Comparison of ENCODE assay signal across 8 cellular contexts in genomic region chr19:41928221-41928683, GRCh38. TPM values are rescaled to one million over a fixed set of nuclear protein-coding genes. Genes with fewer than 3 reads are reported as not detected.
DNase-seq lines count a peak whose midpoint lies in the region; ATAC-seq and TF ChIP-seq lines count a peak whose summit lies in the region.

ERFL (minus strand) TSS chr19:41928449; CDS start chr19:41912919, 15,530 bp downstream.

- peak within 1 kb of the TSS; percentile 80 for H3K4me2 ChIP-seq in PC-9

- H3K9me2 ChIP-seq in PC-9 (ENCODE audit: insufficient read depth), result no peaks in the 10 kb centered on the region

- no peak within 1 kb of the TSS for H3K4me3 Mint-ChIP-seq in effector memory CD8-positive, alpha-beta T cell

- H3K27ac ChIP-seq in PC-9 (no peak within 1 kb of the TSS), neutrophil (no peak within 1 kb of the TSS)

- peak within 1 kb of the TSS; percentile 72 to 78 for H3K27ac Mint-ChIP-seq in effector memory CD8-positive, alpha-beta T cell

- no peaks in the 10 kb centered on the region for H3K36me3 ChIP-seq in PC-9 (ENCODE audit: low read depth)
- H3K36me3 ChIP-seq in neutrophil, result no peaks in the 10 kb centered on the region

- H3K4me1 ChIP-seq in PC-9 (replicated peaks; ENCODE audit: insufficient read depth) (peaks cover 9% of the 10 kb centered on the region; the same call in 1 of the 2 replicates), neutrophil (ENCODE audit: control insufficient read depth in 1 of 2, insufficient read depth in 1 of 2, low read depth in 1 of 2, low read length in 1 of 2) (peaks cover 7 to 17% of the 10 kb centered on the region in 2 experiments)

- H3K4me3 ChIP-seq in PC-9, result peak within 1 kb of the TSS; percentile 59
- peak within 1 kb of the TSS; percentile 12 to 21 for H3K4me3 ChIP-seq in neutrophil (ENCODE audit: low read depth in 1 of 2, low read length in 1 of 2)

- no peaks in the 10 kb centered on the region for H3K9me3 ChIP-seq in PC-9 (ENCODE audit: insufficient read depth, low read depth)
- H3K9me3 ChIP-seq in neutrophil, result no peaks in the 10 kb centered on the region

- peak; percentile 52 for DNase-seq in activated CD8-positive, alpha-beta memory T cell treated with anti-CD3 and anti-CD28 coated beads, Interleukin-2, amount 50 U/mL, for 4 hours
- no peak for DNase-seq in activated CD8-positive, alpha-beta memory T cell treated with anti-CD3 and anti-CD28 coated beads for 24 hours
- DNase-seq in PC-9, result peak in 1 of 2 experiments; percentile 39
- no peak for DNase-seq in effector memory CD8-positive, alpha-beta T cell
- no peak for DNase-seq in putamen (ENCODE audit: low spot score)
- DNase-seq in inferior parietal cortex (ENCODE audit: extremely low spot score), result no peak
- no peak for DNase-seq in NCI-H82 (lab: John Stamatoyannopoulos, UW)

- intact Hi-C loops in PC-9 (cut with micrococcal nuclease; ENCODE audit: unreplicated experiment), result no loop called here

- peak; percentile 37 for ATAC-seq in effector memory CD8-positive, alpha-beta T cell (replicated peaks)

- peak within 1 kb of the TSS; percentile 68 for H2AFZ ChIP-seq in PC-9

- H3F3A ChIP-seq in PC-9 (ENCODE audit: insufficient read depth, low read depth), result peaks cover 11% of the 10 kb centered on the region; the same call in 1 of the 2 replicates

- POLR2A ChIA-PET in PC-9 (lab: Charles Lee; ENCODE audit: unreplicated experiment), result interaction anchor here (0.7 kb wide), 1 partner anchor 565 kb away, joined by 4 read pairs; no protein-coding TSS in a partner anchor

- peaks cover 21 to 23% of the 10 kb centered on the region in 2 donors for H3K4me1 Mint-ChIP-seq in effector memory CD8-positive, alpha-beta T cell (ENCODE audit: low read depth in 2 of 2)

- H3K9me3 Mint-ChIP-seq in effector memory CD8-positive, alpha-beta T cell, result no peaks in the 10 kb centered on the region

- TF ChIP-seq CTCF in PC-9 (conservative IDR thresholded peaks at IDR 0.05) (no peak), neutrophil (IDR thresholded peaks at IDR 0.05) (no peak)

- peaks cover 13% of the 10 kb centered on the region for H3K36me3 Mint-ChIP-seq in effector memory CD8-positive, alpha-beta T cell (ENCODE audit: insufficient read depth)

- H3K27me3 ChIP-seq in PC-9 (ENCODE audit: insufficient read depth, low read depth), result peaks cover 74% of the 10 kb centered on the region
- H3K27me3 ChIP-seq in neutrophil, result peaks cover 100% of the 10 kb centered on the region

- CTCF ChIA-PET in PC-9 (lab: Charles Lee), result interaction anchor here (0.5 to 1.0 kb wide), 5 partner anchors 9 to 238 kb away, joined by 3 to 13 read pairs (median 5); no protein-coding TSS in a partner anchor

- H3K27me3 Mint-ChIP-seq in effector memory CD8-positive, alpha-beta T cell, result peaks cover 3 to 20% of the 10 kb centered on the region in 2 donors

- no peaks in the 10 kb centered on the region for H4K20me1 ChIP-seq in PC-9 (ENCODE audit: insufficient read depth)

- BruUV-seq in PC-9 (replicated peaks; lab: Mats Ljungman, UMichigan), result no TSS peak

- no peaks in the 10 kb centered on the region for H3K79me2 ChIP-seq in PC-9 (ENCODE audit: low read depth)

RNA-seq across cellular contexts. Expression of gene ERFL, which starts in this region (rescaled TPM):
- total RNA-seq in PC-9 (2021), result 0.65 and 0.98 TPM in 2 replicates
